9 cellular contexts compared by ENCODE assay signal in the genomic region with DNA sequence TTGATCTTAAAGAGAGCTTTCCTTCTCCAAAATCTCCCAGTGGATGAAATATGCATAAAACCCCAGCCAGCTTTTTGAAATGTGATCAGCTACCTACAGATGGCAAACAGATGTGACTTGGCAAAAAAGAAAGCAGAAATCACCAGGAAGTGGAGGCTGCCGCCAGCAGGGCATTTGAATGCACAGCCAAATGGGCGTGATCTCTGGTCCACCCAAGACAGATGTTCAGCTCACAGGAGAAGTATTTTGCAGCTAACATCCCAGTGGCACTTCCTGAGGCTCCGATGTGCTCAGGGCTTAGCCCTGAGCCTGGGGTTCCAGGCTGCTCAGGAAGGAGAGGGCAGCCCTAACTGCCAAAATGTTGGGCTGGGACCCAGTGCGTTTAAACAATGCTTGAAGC.
DNase-seq lines count a peak whose midpoint lies in the region; ATAC-seq and TF ChIP-seq lines count a peak whose summit lies in the region.
"Had no signal": no experiment of that assay in that cellular context is flagged by ENCODE, and none has a peak within 500 bp of the region (broad histone marks: within the 10 kb centered on the region; RNA-seq: fewer than 3 reads in every experiment).

No MANE protein-coding gene starts in this region.

- H3K9me3 Mint-ChIP-seq in activated CD4-positive, alpha-beta memory T cell treated with anti-CD3 and anti-CD28 coated beads for 36 hours = no peaks in the 10 kb centered on the region
- H3K9me3 Mint-ChIP-seq in memory B cell = no peaks in the 10 kb centered on the region

- DNase-seq in GF-D8 (lab: John Stamatoyannopoulos, UW) (peak; percentile 55), memory B cell (ENCODE audit: low spot score in 2 of 2) (no peak), NCI-H1417 (lab: John Stamatoyannopoulos, UW) (no peak), gastrocnemius medialis (no peak), NCI-H510A treated with DMSO at 0.1 percent for 48 hours (lab: John Stamatoyannopoulos, UW) (no peak)
- no peak for DNase-seq in activated CD4-positive, alpha-beta memory T cell treated with anti-CD3 and anti-CD28 coated beads for 36 hours

- peaks cover 71% of the 10 kb centered on the region for H3K4me1 Mint-ChIP-seq in activated CD4-positive, alpha-beta memory T cell treated with anti-CD3 and anti-CD28 coated beads for 36 hours (ENCODE audit: low read depth)
- H3K4me1 Mint-ChIP-seq in memory B cell = peaks cover 37% of the 10 kb centered on the region

- H3K4me1 ChIP-seq in gastrocnemius medialis = no peaks in the 10 kb centered on the region
- H3K4me1 ChIP-seq: right lobe of liver had no signal

- no peak for TF ChIP-seq CTCF in gastrocnemius medialis (IDR thresholded peaks at IDR 0.05 in 4 of 5, conservative IDR thresholded peaks at IDR 0.05 in 1 of 5)

- no peak overlapping the region for H3K4me3 Mint-ChIP-seq in activated CD4-positive, alpha-beta memory T cell treated with anti-CD3 and anti-CD28 coated beads for 36 hours
- H3K4me3 Mint-ChIP-seq in memory B cell = no peak overlapping the region

- intact Hi-C loops in activated CD4-positive, alpha-beta memory T cell treated with anti-CD3 and anti-CD28 coated beads for 36 hours (cut with micrococcal nuclease) = no loop called here
- intact Hi-C loops in gastrocnemius medialis (cut with DNase I; ENCODE audit: low total_unique reads) = no loop called here

- H3K27me3 ChIP-seq in gastrocnemius medialis = no peaks in the 10 kb centered on the region
- H3K27me3 ChIP-seq: right lobe of liver had no signal

- no peaks in the 10 kb centered on the region for H3K27me3 Mint-ChIP-seq in activated CD4-positive, alpha-beta memory T cell treated with anti-CD3 and anti-CD28 coated beads for 36 hours
- no peaks in the 10 kb centered on the region for H3K27me3 Mint-ChIP-seq in memory B cell

- no peak overlapping the region for H3K27ac ChIP-seq in gastrocnemius medialis
- H3K27ac ChIP-seq: right lobe of liver had no signal

- H3K27ac Mint-ChIP-seq in activated CD4-positive, alpha-beta memory T cell treated with anti-CD3 and anti-CD28 coated beads for 36 hours = peak overlapping the region; percentile 60
- H3K27ac Mint-ChIP-seq in memory B cell = no peak overlapping the region

- POLR2A ChIA-PET in activated CD4-positive, alpha-beta memory T cell treated with anti-CD3 and anti-CD28 coated beads for 36 hours (lab: Charles Lee) = interaction anchor here (0.9 kb wide), 1 partner anchor 18 kb away, joined by 3 read pairs; no protein-coding TSS in a partner anchor

- CTCF ChIA-PET in activated CD4-positive, alpha-beta memory T cell treated with anti-CD3 and anti-CD28 coated beads for 36 hours (lab: Charles Lee) = interaction anchor here (1.0 to 2.3 kb wide), 5 partner anchors 10 to 114 kb away, joined by 3 to 11 read pairs (median 9); no protein-coding TSS in a partner anchor

- H3K36me3 Mint-ChIP-seq in activated CD4-positive, alpha-beta memory T cell treated with anti-CD3 and anti-CD28 coated beads for 36 hours = peaks cover 26% of the 10 kb centered on the region
- H3K36me3 Mint-ChIP-seq in memory B cell = peaks cover 31% of the 10 kb centered on the region

- in situ Hi-C loops in gastrocnemius medialis (cut with MboI; ENCODE audit: low sequenced_read_pairs in 4 of 4) = no loop called here

- no peaks in the 10 kb centered on the region for H3K36me3 ChIP-seq in gastrocnemius medialis

- H3K4me3 ChIP-seq in gastrocnemius medialis = no peak overlapping the region
- H3K4me3 ChIP-seq: right lobe of liver had no signal

- TF ChIP-seq POLR2A in gastrocnemius medialis (IDR thresholded peaks at IDR 0.05) = no peak

- H3K9me3 ChIP-seq in gastrocnemius medialis = no peaks in the 10 kb centered on the region
- H3K9me3 ChIP-seq: right lobe of liver had no signal

- peak; percentile 41 for ATAC-seq in HG02759 (IDR thresholded peaks at IDR 0.05; ENCODE audit: unreplicated experiment)
- ATAC-seq in memory B cell (ENCODE audit: low read depth) = peak; percentile 33
- ATAC-seq in gastrocnemius medialis = no peak
- ATAC-seq in GM21526 (IDR thresholded peaks at IDR 0.05; ENCODE audit: low FRiP score, unreplicated experiment) = no peak
- ATAC-seq: right lobe of liver had no signal

Comparison
In these comparisons a context has a peak if more than half of its experiments do, and no peak if none do; other contexts are left out.
1. ATAC-seq: peak in HG02759 (single experiment) and memory B cell (single experiment); none in gastrocnemius medialis (0 of 2) and GM21526 (single experiment).